8 cellular contexts compared by ENCODE assay signal in the genomic region with DNA sequence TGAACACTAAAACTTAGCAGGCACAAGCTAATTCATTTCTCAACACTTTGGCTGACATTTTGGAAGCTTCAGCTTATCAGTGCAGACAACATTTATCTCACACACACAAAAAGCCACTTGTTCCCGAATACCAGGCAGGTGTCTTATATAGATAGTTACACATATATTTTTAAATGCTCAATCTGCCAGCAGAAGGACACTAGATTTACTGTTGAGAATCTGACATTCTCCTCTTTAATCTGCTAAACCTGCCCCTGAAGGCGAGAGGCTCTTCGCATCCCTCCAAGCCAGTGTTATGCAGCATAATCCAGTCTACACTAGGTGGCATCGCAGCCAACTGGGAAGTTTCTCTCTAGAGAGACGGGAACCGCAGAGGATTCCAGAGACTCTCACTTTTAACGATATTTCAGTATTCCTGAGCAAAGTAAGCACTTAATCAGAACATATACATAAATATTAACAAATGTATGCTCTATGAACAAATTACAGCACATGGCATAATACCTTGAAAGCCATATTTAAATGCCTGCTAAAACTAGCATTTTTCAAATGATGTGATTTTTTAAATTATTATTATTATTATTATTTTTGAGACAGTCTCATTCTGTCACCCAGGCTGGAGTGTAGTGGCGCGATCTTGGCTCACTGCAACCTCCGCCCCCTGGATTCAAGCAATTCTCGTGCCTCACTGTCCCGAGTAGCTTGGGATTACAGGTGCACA.
DNase-seq lines count a peak whose midpoint lies in the region; ATAC-seq and TF ChIP-seq lines count a peak whose summit lies in the region.

No MANE protein-coding gene starts in this region.

- peak; percentile 28 for DNase-seq in HK-2 (ENCODE audit: unreplicated experiment)
- DNase-seq in globus pallidus (ENCODE audit: low spot score): peak; percentile 29
- no peak for DNase-seq in retinal pigment epithelial cell (ENCODE audit: low read depth)
- DNase-seq in activated naive CD4-positive, alpha-beta T cell (lab: John Stamatoyannopoulos, UW): no peak

- peak; percentile 80 for ATAC-seq in SK-N-SH treated with all-trans-retinoic acid at 6 μM for 48 hours
- no peak for ATAC-seq in HG02840 (IDR thresholded peaks at IDR 0.05; ENCODE audit: low FRiP score, unreplicated experiment)
- ATAC-seq in GM21717 (IDR thresholded peaks at IDR 0.05; ENCODE audit: unreplicated experiment): no peak

- no peak overlapping the region for H3K27ac ChIP-seq in C4-2B

- TF ChIP-seq CTCF in C4-2B (conservative IDR thresholded peaks at IDR 0.05) (peak; percentile 77), retinal pigment epithelial cell (conservative IDR thresholded peaks at IDR 0.05; ENCODE audit: low read depth, low read length) (peak; percentile 82)

- H3K4me3 ChIP-seq in retinal pigment epithelial cell (ENCODE audit: low read length): no peak overlapping the region

TF ChIP-seq in SK-N-SH treated with all-trans-retinoic acid at 6 μM for 48 hours, 23 proteins besides CTCF, POLR2A, EP300 and RAD21:
- TF ChIP-seq ZFP3 (CRISPR knock-in tag; IDR thresholded peaks at IDR 0.05): 0 out of 2 replicates have a peak, but pooled peaks have one; percentile 29
- TF ChIP-seq CSDC2 (CRISPR knock-in tag; IDR thresholded peaks at IDR 0.05): no peak
TF ChIP-seq in SK-N-SH treated with all-trans-retinoic acid at 6 μM for 48 hours: peak in this region for 1.

Comparison
In these comparisons a context has a peak if more than half of its experiments do, and no peak if none do; other contexts are left out.
1. DNase-seq: peak in HK-2 (single experiment) and globus pallidus (single experiment); none in retinal pigment epithelial cell (single experiment) and activated naive CD4-positive, alpha-beta T cell (0 of 4).